15 cellular contexts compared by ENCODE assay signal in genomic region chr9:37433754-37434435, GRCh38. TPM values are rescaled to one million over a fixed set of nuclear protein-coding genes. Genes with fewer than 3 reads are reported as not detected.
DNase-seq lines count a peak whose midpoint lies in the region; ATAC-seq and TF ChIP-seq lines count a peak whose summit lies in the region.
"Had no signal": no experiment of that assay in that cellular context is flagged by ENCODE, and none has a peak within 500 bp of the region (broad histone marks: within the 10 kb centered on the region; RNA-seq: fewer than 3 reads in every experiment).

No MANE protein-coding gene starts in this region.

- H3K36me3 ChIP-seq in right atrium auricular region (peaks cover 61% of the 10 kb centered on the region), esophagus (ENCODE audit: control insufficient read depth in 2 of 2, insufficient read depth in 2 of 2, low read length in 1 of 2) (peaks cover 19 to 26% of the 10 kb centered on the region in 2 donors), BE2C (peaks cover 65% of the 10 kb centered on the region)

- no peak overlapping the region for H3K27ac Mint-ChIP-seq in activated naive CD8-positive, alpha-beta T cell treated with anti-CD3 and anti-CD28 coated beads, Interleukin-2, amount 50 U/mL, for 24 hours
- H3K27ac Mint-ChIP-seq: type B pancreatic cell had no signal

- peaks cover 9% of the 10 kb centered on the region for H3K4me1 Mint-ChIP-seq in activated naive CD8-positive, alpha-beta T cell treated with anti-CD3 and anti-CD28 coated beads, Interleukin-2, amount 50 U/mL, for 24 hours

- H3K27me3 ChIP-seq in right atrium auricular region (no peaks in the 10 kb centered on the region), esophagus (ENCODE audit: control insufficient read depth in 1 of 2, insufficient read depth in 2 of 2, low read length in 2 of 2) (no peaks in the 10 kb centered on the region), BE2C (no peaks in the 10 kb centered on the region)
- H3K27me3 ChIP-seq: spleen had no signal

- TF ChIP-seq CTCF in right atrium auricular region (IDR thresholded peaks at IDR 0.05) (no peak), BE2C (IDR thresholded peaks at IDR 0.05; ENCODE audit: low read depth, low read length) (no peak)

- H3K27ac ChIP-seq in right atrium auricular region (no peak overlapping the region), esophagus (ENCODE audit: low read depth in 2 of 2, low read length in 1 of 2) (peak overlapping the region; percentile 17 to 33)

- H3K9me3 Mint-ChIP-seq in activated naive CD8-positive, alpha-beta T cell treated with anti-CD3 and anti-CD28 coated beads, Interleukin-2, amount 50 U/mL, for 24 hours = no peaks in the 10 kb centered on the region
- H3K9me3 Mint-ChIP-seq: naive thymus-derived CD8-positive, alpha-beta T cell; type B pancreatic cell had no signal

- H3K4me3 Mint-ChIP-seq in activated naive CD8-positive, alpha-beta T cell treated with anti-CD3 and anti-CD28 coated beads, Interleukin-2, amount 50 U/mL, for 24 hours = no peak overlapping the region
- H3K4me3 Mint-ChIP-seq: naive thymus-derived CD8-positive, alpha-beta T cell; type B pancreatic cell had no signal

- H3K27me3 Mint-ChIP-seq in activated naive CD8-positive, alpha-beta T cell treated with anti-CD3 and anti-CD28 coated beads, Interleukin-2, amount 50 U/mL, for 24 hours = no peaks in the 10 kb centered on the region
- H3K27me3 Mint-ChIP-seq: naive thymus-derived CD8-positive, alpha-beta T cell; type B pancreatic cell had no signal

- intact Hi-C loops in Right ventricle myocardium superior (cut with DNase I) = no loop called here

- H3K4me1 ChIP-seq in right atrium auricular region (peaks cover 0 to 47% of the 10 kb centered on the region in 2 donors), esophagus (ENCODE audit: control insufficient read depth in 2 of 2, insufficient read depth in 2 of 2, low read length in 1 of 2) (peaks cover 0 to 3% of the 10 kb centered on the region in 2 donors), BE2C (peaks cover 20% of the 10 kb centered on the region)

- ATAC-seq in Right ventricle myocardium superior (ENCODE audit: poor library complexity) = peak; percentile 22
- ATAC-seq in GM18502 (IDR thresholded peaks at IDR 0.05; ENCODE audit: poor library complexity, unreplicated experiment) = no peak
- no peak for ATAC-seq in activated naive CD8-positive, alpha-beta T cell treated with anti-CD3 and anti-CD28 coated beads, Interleukin-2, amount 50 U/mL, for 24 hours
- ATAC-seq: naive thymus-derived CD8-positive, alpha-beta T cell had no signal

- DNase-seq in Right ventricle myocardium superior = no peak
- DNase-seq in right atrium auricular region (ENCODE audit: low spot score) = no peak
- peak; percentile 40 for DNase-seq in left kidney (ENCODE audit: low read depth, low spot score)
- DNase-seq in cortex of kidney (lab: John Stamatoyannopoulos, UW) = no peak
- no peak for DNase-seq in BE2C
- no peak for DNase-seq in activated naive CD8-positive, alpha-beta T cell treated with anti-CD3 and anti-CD28 coated beads, Interleukin-2, amount 50 U/mL, for 24 hours
- DNase-seq: activated CD4-positive, CD25-positive, alpha-beta regulatory T cell treated with anti-CD3 and anti-CD28 coated beads, Interleukin-2, amount 50 U/mL, for 72 hours; activated T-cell treated with anti-CD3 and anti-CD28 coated beads, Interleukin-2, amount 50 U/mL, for 48 hours; GOT3; MM.1S; naive thymus-derived CD8-positive, alpha-beta T cell; spleen had no signal

- H3K9me3 ChIP-seq in right atrium auricular region (no peaks in the 10 kb centered on the region), esophagus (ENCODE audit: control insufficient read depth in 2 of 2, insufficient read depth in 1 of 2, low read depth in 1 of 2, low read length in 1 of 2) (no peaks in the 10 kb centered on the region), BE2C (no peaks in the 10 kb centered on the region)
- H3K9me3 ChIP-seq: spleen had no signal

- H3K4me3 ChIP-seq in right atrium auricular region (no peak overlapping the region), esophagus (ENCODE audit: low read depth in 1 of 2, low read length in 2 of 2) (no peak overlapping the region), BE2C (ENCODE audit: low read depth, low read length) (no peak overlapping the region)
- H3K4me3 ChIP-seq: spleen had no signal

- 62 to 66% methylated on average over 8 of the region's 8 CpGs for WGBS in esophagus, 2 donors

- H3K36me3 Mint-ChIP-seq in activated naive CD8-positive, alpha-beta T cell treated with anti-CD3 and anti-CD28 coated beads, Interleukin-2, amount 50 U/mL, for 24 hours (ENCODE audit: low read depth) = peaks cover 33% of the 10 kb centered on the region

RNA-seq across cellular contexts. Expression of gene GRHPR, which starts 11.4 kb away (rescaled TPM):
- total RNA-seq in Right ventricle myocardium superior (109 TPM), right atrium auricular region (100 to 1,000 TPM; 129 to 137 TPM)
- polyA plus RNA-seq in esophagus = 10 to 100 TPM; 36.5 to 92.2 TPM
- polyA plus RNA-seq in BE2C (2012; ENCODE audit: insufficient read depth, insufficient read length, low read depth) = 81.4 TPM

RNA-seq across cellular contexts. Expression of gene ZBTB5, which starts 31.4 kb away (rescaled TPM):
- total RNA-seq in Right ventricle myocardium superior = 4.4 TPM
- 1 to 10 TPM; 4.9 to 9.9 TPM for total RNA-seq in right atrium auricular region
- polyA plus RNA-seq in esophagus = 1 to 10 TPM; 6.1 to 9.9 TPM
- polyA plus RNA-seq in BE2C (2012; ENCODE audit: insufficient read depth, insufficient read length, low read depth) = 15.8 TPM

RNA-seq across cellular contexts. Expression of gene POLR1E, which starts 51.9 kb away (rescaled TPM):
- total RNA-seq in Right ventricle myocardium superior (10.2 TPM), right atrium auricular region (10 to 100 TPM in 1 of 2 donors, 1 to 10 TPM in 1; 9.6 to 13.3 TPM)
- 10 to 100 TPM in 1 of 2 donors, 1 to 10 TPM in 1; 8.1 to 15.2 TPM for polyA plus RNA-seq in esophagus
- 5.7 TPM for polyA plus RNA-seq in BE2C (2012; ENCODE audit: insufficient read depth, insufficient read length, low read depth)

Comparison
In these comparisons a context has a peak if more than half of its experiments do, and no peak if none do; other contexts are left out.
1. H3K27ac ChIP-seq: peak in esophagus (2 of 2); none in right atrium auricular region (0 of 2).